In the genomic region with DNA sequence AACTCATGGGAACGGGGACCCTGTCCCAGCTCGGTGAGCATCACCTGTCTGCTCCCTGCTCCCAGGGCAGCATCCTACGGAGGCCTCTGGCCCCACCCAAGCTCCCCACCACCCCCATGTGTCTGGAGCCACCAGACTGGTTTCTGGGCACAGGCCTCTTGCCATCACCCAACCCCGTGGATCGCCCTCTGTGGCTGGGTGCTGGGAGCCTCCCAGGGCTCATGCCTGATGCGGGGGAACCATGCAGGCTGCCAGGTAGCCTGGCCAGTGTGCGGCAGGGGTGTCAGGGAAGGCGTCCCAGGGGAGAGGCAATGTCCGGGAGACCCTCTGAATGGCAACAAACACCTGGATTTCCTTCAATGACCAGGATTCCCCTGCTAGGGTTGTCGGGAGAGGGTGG, we compare ENCODE assay signal across 17 cellular contexts. TPM values are rescaled to one million over a fixed set of nuclear protein-coding genes. Genes with fewer than 3 reads are reported as not detected.
"Had no signal": no experiment of that assay in that cellular context is flagged by ENCODE, and none has a peak within 500 bp of the region (broad histone marks: within the 10 kb centered on the region; RNA-seq: fewer than 3 reads in every experiment).

No MANE protein-coding gene starts in this region.

- H3K4me3 ChIP-seq: esophagus muscularis mucosa, skin epidermis, tibial artery, uterus had no signal

- ATAC-seq: T-cell had no signal

- H3K27me3 Mint-ChIP-seq: T-cell had no signal

- DNase-seq: activated CD4-positive, alpha-beta T cell treated with anti-CD3 and anti-CD28 coated beads for 4 hours; activated naive CD8-positive, alpha-beta T cell treated with anti-CD3 and anti-CD28 coated beads, Interleukin-2, amount 10 ng/mL, durations not matched to agents 7 days and 5 days; aorta; hypothalamus; kidney glomerular epithelial cell; retina; stimulated activated CD4-positive, alpha-beta T cell treated with anti-CD3 and anti-CD28 coated beads, Interleukin-4, amount 100 ng/mL, for 4 hours; T-cell; tibial artery; uterus had no signal

- H3K4me3 Mint-ChIP-seq: activated naive CD8-positive, alpha-beta T cell treated with anti-CD3 and anti-CD28 coated beads, Interleukin-2, amount 10 ng/mL, durations not matched to agents 7 days and 5 days; T-cell had no signal

- FAIRE-seq: bronchial epithelial cell had no signal

- H3K27ac Mint-ChIP-seq: activated naive CD8-positive, alpha-beta T cell treated with anti-CD3 and anti-CD28 coated beads, Interleukin-2, amount 10 ng/mL, durations not matched to agents 7 days and 5 days; activated T-helper 2 cell treated with anti-CD3 and anti-CD28 coated beads, Interferon-gamma antibody, Interleukin-2, Interleukin-4, amounts not matched to agents 10 μg/mL and 5 μg/mL and 100 μg/mL, durations not matched to agents 14 hours and 24 hours and 36 hours; T-cell had no signal

- H3K9me3 ChIP-seq: esophagus muscularis mucosa, tibial artery, uterus had no signal

- H3K27me3 ChIP-seq: esophagus muscularis mucosa, tibial artery, uterus had no signal

- H3K36me3 ChIP-seq: uterus had no signal

- H3K27ac ChIP-seq: esophagus muscularis mucosa, skin epidermis, tibial artery, uterus had no signal

- H3K9me3 Mint-ChIP-seq: activated T-helper 2 cell treated with anti-CD3 and anti-CD28 coated beads, Interferon-gamma antibody, Interleukin-2, Interleukin-4, amounts not matched to agents 10 μg/mL and 5 μg/mL and 100 μg/mL, durations not matched to agents 14 hours and 24 hours and 36 hours; T-cell had no signal

- H3K36me3 Mint-ChIP-seq: T-cell had no signal

RNA-seq across cellular contexts. Expression of a gene that starts 42.8 kb away (rescaled TPM):
- total RNA-seq: activated naive CD8-positive, alpha-beta T cell treated with anti-CD3 and anti-CD28 coated beads, Interleukin-2, amount 10 ng/mL, durations not matched to agents 7 days and 5 days; activated T-helper 2 cell treated with anti-CD3 and anti-CD28 coated beads, Interferon-gamma antibody, Interleukin-2, Interleukin-4, amounts not matched to agents 10 μg/mL and 5 μg/mL and 100 μg/mL, durations not matched to agents 14 hours and 24 hours and 36 hours; aorta; bronchial epithelial cell; fibroblast of villous mesenchyme; lower leg skin; mesenteric fat pad; T-cell; uterus had no signal
